Comparison of ENCODE assay signal across 16 cellular contexts in genomic region chr22:46366327-46366731, GRCh38.
"Had no signal": no experiment of that assay in that cellular context is flagged by ENCODE, and none has a peak within 500 bp of the region (broad histone marks: within the 10 kb centered on the region; RNA-seq: fewer than 3 reads in every experiment).

No MANE protein-coding gene starts in this region.

- H3K4me1 ChIP-seq: tibial artery had no signal

- DNase-seq: activated CD4-positive, alpha-beta memory T cell treated with anti-CD3 and anti-CD28 coated beads for 36 hours; activated CD8-positive, alpha-beta memory T cell treated with anti-CD3 and anti-CD28 coated beads, Interleukin-2, amount 10 ng/mL, durations not matched to agents 7 days and 5 days; activated naive CD4-positive, alpha-beta T cell treated with anti-CD3 and anti-CD28 coated beads, Interleukin-2, amount 10 ng/mL, durations not matched to agents 7 days and 5 days; brain microvascular endothelial cell; nucleus accumbens; stimulated activated CD4-positive, alpha-beta T cell treated with anti-CD3 and anti-CD28 coated beads, Interleukin-12 subunit alpha, Interleukin-12 subunit beta, amount 100 ng/mL, for 4 hours; stimulated activated CD4-positive, alpha-beta T cell treated with anti-CD3 and anti-CD28 coated beads, Interleukin-1b, Interleukin-23, amount 100 ng/mL, for 48 hours; stimulated activated CD8-positive, alpha-beta memory T cell treated with anti-CD3 and anti-CD28 coated beads, Interleukin-4, amount 100 ng/mL, for 48 hours; substantia nigra; SW 1271; tibial artery had no signal

- H3K27me3 Mint-ChIP-seq: activated CD8-positive, alpha-beta memory T cell treated with anti-CD3 and anti-CD28 coated beads, Interleukin-2, amount 10 ng/mL, durations not matched to agents 7 days and 5 days had no signal

- H3K9me3 ChIP-seq: tibial artery had no signal

- H3K36me3 ChIP-seq: brain microvascular endothelial cell had no signal

- ATAC-seq: activated CD8-positive, alpha-beta memory T cell treated with anti-CD3 and anti-CD28 coated beads, Interleukin-2, amount 10 ng/mL, durations not matched to agents 7 days and 5 days had no signal

- H3K36me3 Mint-ChIP-seq: activated CD4-positive, alpha-beta memory T cell treated with anti-CD3 and anti-CD28 coated beads for 36 hours; activated CD8-positive, alpha-beta memory T cell treated with anti-CD3 and anti-CD28 coated beads, Interleukin-2, amount 10 ng/mL, durations not matched to agents 7 days and 5 days; activated naive CD4-positive, alpha-beta T cell treated with anti-CD3 and anti-CD28 coated beads, Interleukin-2, amount 10 ng/mL, durations not matched to agents 7 days and 5 days had no signal

- H3K9me3 Mint-ChIP-seq: activated CD4-positive, alpha-beta memory T cell treated with anti-CD3 and anti-CD28 coated beads for 36 hours; activated naive CD4-positive, alpha-beta T cell treated with anti-CD3 and anti-CD28 coated beads, Interleukin-2, amount 10 ng/mL, durations not matched to agents 7 days and 5 days; central memory CD8-positive, alpha-beta T cell; mesothelial cell of epicardium; nephron had no signal

- H3K27ac ChIP-seq: brain microvascular endothelial cell, coronary artery, tibial artery had no signal

- H3K4me3 ChIP-seq: coronary artery, lung, tibial artery had no signal

- H3K4me3 Mint-ChIP-seq: activated CD4-positive, alpha-beta memory T cell treated with anti-CD3 and anti-CD28 coated beads for 36 hours; activated CD8-positive, alpha-beta memory T cell treated with anti-CD3 and anti-CD28 coated beads, Interleukin-2, amount 10 ng/mL, durations not matched to agents 7 days and 5 days; activated naive CD4-positive, alpha-beta T cell treated with anti-CD3 and anti-CD28 coated beads, Interleukin-2, amount 10 ng/mL, durations not matched to agents 7 days and 5 days; central memory CD8-positive, alpha-beta T cell; mesothelial cell of epicardium; nephron had no signal

- H3K4me1 Mint-ChIP-seq: mesothelial cell of epicardium, nephron had no signal

- H3K27ac Mint-ChIP-seq: activated CD4-positive, alpha-beta memory T cell treated with anti-CD3 and anti-CD28 coated beads for 36 hours; activated CD8-positive, alpha-beta memory T cell treated with anti-CD3 and anti-CD28 coated beads, Interleukin-2, amount 10 ng/mL, durations not matched to agents 7 days and 5 days; activated naive CD4-positive, alpha-beta T cell treated with anti-CD3 and anti-CD28 coated beads, Interleukin-2, amount 10 ng/mL, durations not matched to agents 7 days and 5 days; mesothelial cell of epicardium; nephron had no signal

- H3K27me3 ChIP-seq: brain microvascular endothelial cell had no signal
